ENCODE assay signal across 8 cellular contexts in the genomic region with DNA sequence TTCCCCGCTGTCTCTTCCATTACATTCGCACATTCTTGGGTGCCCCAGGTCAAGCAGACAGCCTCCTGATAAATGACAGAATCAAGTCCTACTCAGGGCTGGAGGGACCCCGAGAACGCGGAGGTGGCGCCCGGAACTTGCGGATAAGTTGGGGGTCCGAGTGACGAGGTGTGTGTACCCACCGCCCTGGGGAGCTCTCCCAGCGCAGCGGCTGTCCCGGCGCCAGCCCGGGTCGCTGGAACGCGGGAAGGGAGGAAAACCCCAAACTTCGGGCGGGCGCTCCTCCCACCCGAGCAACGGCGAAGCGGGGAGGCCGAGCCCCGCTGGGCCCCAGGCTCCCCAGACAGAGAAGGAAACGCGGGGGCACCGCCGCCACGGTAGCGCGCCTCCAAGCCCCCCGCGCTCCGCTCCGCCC. TPM values are rescaled to one million over a fixed set of nuclear protein-coding genes. Genes with fewer than 3 reads are reported as not detected.
A peak's percentile ranks its signal among the peaks of the same experiment; 100 is the strongest.
DNase-seq lines count a peak whose midpoint lies in the region; ATAC-seq and TF ChIP-seq lines count a peak whose summit lies in the region.

No MANE protein-coding gene starts in this region.

- H3K36me3 ChIP-seq in ES-I3 (ENCODE audit: insufficient read depth, low read length), result no peaks in the 10 kb centered on the region
- no peaks in the 10 kb centered on the region for H3K36me3 ChIP-seq in heart right ventricle

- H3K9me3 ChIP-seq in ES-I3 (ENCODE audit: control insufficient read depth, insufficient read depth, low read length) (no peaks in the 10 kb centered on the region), heart right ventricle (no peaks in the 10 kb centered on the region)

- TF ChIP-seq CTCF in VCaP (conservative IDR thresholded peaks at IDR 0.05), result no peak
- TF ChIP-seq CTCF in heart right ventricle (IDR thresholded peaks at IDR 0.05), result no peak

- no peaks in the 10 kb centered on the region for H3K27me3 ChIP-seq in heart right ventricle

- H3K9ac ChIP-seq in ES-I3 (ENCODE audit: low read depth, low read length), result peak overlapping the region; percentile 88

- intact Hi-C loops in heart right ventricle (cut with DNase I), result no loop called here

- H3K4me1 ChIP-seq in ES-I3 (ENCODE audit: insufficient read depth, low read length) (peaks cover 7% of the 10 kb centered on the region; the same call in 1 of the 2 replicates), heart right ventricle (peaks cover 6 to 36% (median 16%) of the 10 kb centered on the region in 9 donors)

- peak overlapping the region; percentile 73 to 96 (median 88) for H3K4me3 ChIP-seq in heart right ventricle
- peak overlapping the region; percentile 87 for H3K4me3 ChIP-seq in skeletal muscle cell (ENCODE audit: low read depth, low read length)

- peak overlapping the region; percentile 91 for H3K27ac ChIP-seq in VCaP
- H3K27ac ChIP-seq in heart right ventricle, result peak overlapping the region in 9 of 10 donors; percentile 56 to 91 (median 81)

- no peak for DNase-seq in heart right ventricle
- no peak for DNase-seq in skeletal muscle cell (ENCODE audit: low read depth)
- no peak for DNase-seq in NCI-H345 treated with DMSO at 0.1 percent for 48 hours (lab: John Stamatoyannopoulos, UW; ENCODE audit: unreplicated experiment)
- DNase-seq in iPS-NIHi11 (ENCODE audit: low spot score), result no peak

- ATAC-seq in HG02884 (IDR thresholded peaks at IDR 0.05; ENCODE audit: unreplicated experiment) (peak; percentile 21), heart right ventricle (peak in 3 of 8 donors; percentile 1 to 9 (median 4)), HG03432 (IDR thresholded peaks at IDR 0.05; ENCODE audit: unreplicated experiment) (no peak)

- WGBS in heart right ventricle, 2 donors, result 0 to 1% methylated on average over 22 to 39 of the region's 39 CpGs

RNA-seq across cellular contexts. Expression of a gene that starts 0.6 kb away (rescaled TPM):
- total RNA-seq in heart right ventricle, result 10 to 100 TPM in 2 of 10 donors, 1 to 10 TPM in 8; 5.8 to 14.2 (median 8.9) TPM
- polyA plus RNA-seq in heart right ventricle, result 10 to 100 TPM; 10.6 to 14.2 TPM

RNA-seq across cellular contexts. Expression of a gene that starts 23.8 kb away (rescaled TPM):
- total RNA-seq in heart right ventricle, result 1 to 10 TPM in 3 of 10 donors, under 1 TPM in 7; 0.28 to 1.8 (median 0.81) TPM
- 1 to 10 TPM; 1.9 to 5.9 TPM for polyA plus RNA-seq in heart right ventricle

RNA-seq across cellular contexts. Expression of a gene that starts 48.6 kb away (rescaled TPM):
- total RNA-seq in heart right ventricle, result 100 to 1,000 TPM in 1 of 10 donors, 10 to 100 TPM in 9; 39.9 to 101 (median 76.5) TPM
- 10 to 100 TPM; 10.5 to 22.0 TPM for polyA plus RNA-seq in heart right ventricle
